In genomic region chr1:179293340-179294327, GRCh38 we compare ENCODE assay signal across 1 cellular context.
TF ChIP-seq lines count a peak whose summit lies in the region.

TSS of gene SOAT1 (plus strand) at chr1:179293797. CDS start at chr1:179302685, 8,888 bp downstream.

TF ChIP-seq in H1, 55 proteins besides CTCF, POLR2A, EP300 and RAD21 (continued from another document):
- TF ChIP-seq, protein P1, sequence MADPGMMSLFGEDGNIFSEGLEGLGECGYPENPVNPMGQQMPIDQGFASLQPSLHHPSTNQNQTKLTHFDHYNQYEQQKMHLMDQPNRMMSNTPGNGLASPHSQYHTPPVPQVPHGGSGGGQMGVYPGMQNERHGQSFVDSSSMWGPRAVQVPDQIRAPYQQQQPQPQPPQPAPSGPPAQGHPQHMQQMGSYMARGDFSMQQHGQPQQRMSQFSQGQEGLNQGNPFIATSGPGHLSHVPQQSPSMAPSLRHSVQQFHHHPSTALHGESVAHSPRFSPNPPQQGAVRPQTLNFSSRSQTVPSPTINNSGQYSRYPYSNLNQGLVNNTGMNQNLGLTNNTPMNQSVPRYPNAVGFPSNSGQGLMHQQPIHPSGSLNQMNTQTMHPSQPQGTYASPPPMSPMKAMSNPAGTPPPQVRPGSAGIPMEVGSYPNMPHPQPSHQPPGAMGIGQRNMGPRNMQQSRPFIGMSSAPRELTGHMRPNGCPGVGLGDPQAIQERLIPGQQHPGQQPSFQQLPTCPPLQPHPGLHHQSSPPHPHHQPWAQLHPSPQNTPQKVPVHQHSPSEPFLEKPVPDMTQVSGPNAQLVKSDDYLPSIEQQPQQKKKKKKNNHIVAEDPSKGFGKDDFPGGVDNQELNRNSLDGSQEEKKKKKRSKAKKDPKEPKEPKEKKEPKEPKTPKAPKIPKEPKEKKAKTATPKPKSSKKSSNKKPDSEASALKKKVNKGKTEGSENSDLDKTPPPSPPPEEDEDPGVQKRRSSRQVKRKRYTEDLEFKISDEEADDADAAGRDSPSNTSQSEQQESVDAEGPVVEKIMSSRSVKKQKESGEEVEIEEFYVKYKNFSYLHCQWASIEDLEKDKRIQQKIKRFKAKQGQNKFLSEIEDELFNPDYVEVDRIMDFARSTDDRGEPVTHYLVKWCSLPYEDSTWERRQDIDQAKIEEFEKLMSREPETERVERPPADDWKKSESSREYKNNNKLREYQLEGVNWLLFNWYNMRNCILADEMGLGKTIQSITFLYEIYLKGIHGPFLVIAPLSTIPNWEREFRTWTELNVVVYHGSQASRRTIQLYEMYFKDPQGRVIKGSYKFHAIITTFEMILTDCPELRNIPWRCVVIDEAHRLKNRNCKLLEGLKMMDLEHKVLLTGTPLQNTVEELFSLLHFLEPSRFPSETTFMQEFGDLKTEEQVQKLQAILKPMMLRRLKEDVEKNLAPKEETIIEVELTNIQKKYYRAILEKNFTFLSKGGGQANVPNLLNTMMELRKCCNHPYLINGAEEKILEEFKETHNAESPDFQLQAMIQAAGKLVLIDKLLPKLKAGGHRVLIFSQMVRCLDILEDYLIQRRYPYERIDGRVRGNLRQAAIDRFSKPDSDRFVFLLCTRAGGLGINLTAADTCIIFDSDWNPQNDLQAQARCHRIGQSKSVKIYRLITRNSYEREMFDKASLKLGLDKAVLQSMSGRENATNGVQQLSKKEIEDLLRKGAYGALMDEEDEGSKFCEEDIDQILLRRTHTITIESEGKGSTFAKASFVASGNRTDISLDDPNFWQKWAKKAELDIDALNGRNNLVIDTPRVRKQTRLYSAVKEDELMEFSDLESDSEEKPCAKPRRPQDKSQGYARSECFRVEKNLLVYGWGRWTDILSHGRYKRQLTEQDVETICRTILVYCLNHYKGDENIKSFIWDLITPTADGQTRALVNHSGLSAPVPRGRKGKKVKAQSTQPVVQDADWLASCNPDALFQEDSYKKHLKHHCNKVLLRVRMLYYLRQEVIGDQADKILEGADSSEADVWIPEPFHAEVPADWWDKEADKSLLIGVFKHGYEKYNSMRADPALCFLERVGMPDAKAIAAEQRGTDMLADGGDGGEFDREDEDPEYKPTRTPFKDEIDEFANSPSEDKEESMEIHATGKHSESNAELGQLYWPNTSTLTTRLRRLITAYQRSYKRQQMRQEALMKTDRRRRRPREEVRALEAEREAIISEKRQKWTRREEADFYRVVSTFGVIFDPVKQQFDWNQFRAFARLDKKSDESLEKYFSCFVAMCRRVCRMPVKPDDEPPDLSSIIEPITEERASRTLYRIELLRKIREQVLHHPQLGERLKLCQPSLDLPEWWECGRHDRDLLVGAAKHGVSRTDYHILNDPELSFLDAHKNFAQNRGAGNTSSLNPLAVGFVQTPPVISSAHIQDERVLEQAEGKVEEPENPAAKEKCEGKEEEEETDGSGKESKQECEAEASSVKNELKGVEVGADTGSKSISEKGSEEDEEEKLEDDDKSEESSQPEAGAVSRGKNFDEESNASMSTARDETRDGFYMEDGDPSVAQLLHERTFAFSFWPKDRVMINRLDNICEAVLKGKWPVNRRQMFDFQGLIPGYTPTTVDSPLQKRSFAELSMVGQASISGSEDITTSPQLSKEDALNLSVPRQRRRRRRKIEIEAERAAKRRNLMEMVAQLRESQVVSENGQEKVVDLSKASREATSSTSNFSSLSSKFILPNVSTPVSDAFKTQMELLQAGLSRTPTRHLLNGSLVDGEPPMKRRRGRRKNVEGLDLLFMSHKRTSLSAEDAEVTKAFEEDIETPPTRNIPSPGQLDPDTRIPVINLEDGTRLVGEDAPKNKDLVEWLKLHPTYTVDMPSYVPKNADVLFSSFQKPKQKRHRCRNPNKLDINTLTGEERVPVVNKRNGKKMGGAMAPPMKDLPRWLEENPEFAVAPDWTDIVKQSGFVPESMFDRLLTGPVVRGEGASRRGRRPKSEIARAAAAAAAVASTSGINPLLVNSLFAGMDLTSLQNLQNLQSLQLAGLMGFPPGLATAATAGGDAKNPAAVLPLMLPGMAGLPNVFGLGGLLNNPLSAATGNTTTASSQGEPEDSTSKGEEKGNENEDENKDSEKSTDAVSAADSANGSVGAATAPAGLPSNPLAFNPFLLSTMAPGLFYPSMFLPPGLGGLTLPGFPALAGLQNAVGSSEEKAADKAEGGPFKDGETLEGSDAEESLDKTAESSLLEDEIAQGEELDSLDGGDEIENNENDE (IDR thresholded peaks at IDR 0.05; ENCODE audit: insufficient replicate concordance, low read length) = no peak
- TF ChIP-seq ZNF274 (IDR thresholded peaks at IDR 0.05; ENCODE audit: borderline replicate concordance, extremely low read depth, low read length) (no peak), BRCA1 (IDR thresholded peaks at IDR 0.05; ENCODE audit: low read depth, low read length) (no peak), E2F6 (IDR thresholded peaks at IDR 0.05) (peak; percentile 88), EGR1 (IDR thresholded peaks at IDR 0.05; ENCODE audit: borderline replicate concordance, low read depth, low read length) (peak; percentile 32; the same call in 1 of the 2 replicates), POLR2AphosphoS5 (IDR thresholded peaks at IDR 0.05; ENCODE audit: low read depth, low read length) (peak; percentile 65), CTBP2 (IDR thresholded peaks at IDR 0.05; ENCODE audit: borderline replicate concordance, insufficient read depth, insufficient read length, low read length) (peak; percentile 39), KDM4A (IDR thresholded peaks at IDR 0.05; ENCODE audit: low read depth, low read length, severe bottlenecking) (peak; percentile 90), ATF3 (IDR thresholded peaks at IDR 0.05; ENCODE audit: insufficient read depth, low read depth, low read length) (no peak), SP1 (IDR thresholded peaks at IDR 0.05; ENCODE audit: low read depth, low read length) (peak; percentile 52; the same call in 1 of the 2 replicates), RBBP5 (IDR thresholded peaks at IDR 0.05; ENCODE audit: borderline replicate concordance, low read depth, low read length) (peak; percentile 65; the same call in 1 of the 2 replicates), SAP30 (IDR thresholded peaks at IDR 0.05; ENCODE audit: insufficient read depth, insufficient replicate concordance, low read length) (no peak), YY1 (IDR thresholded peaks at IDR 0.05; ENCODE audit: low read depth, low read length) (0 out of 2 replicates have a peak, but pooled peaks have one; percentile 26), SP4 (IDR thresholded peaks at IDR 0.05; ENCODE audit: low read length) (0 out of 2 replicates have a peak, but pooled peaks have one; percentile 48), KDM5A (IDR thresholded peaks at IDR 0.05; ENCODE audit: low read length) (no peak), CBX5 (IDR thresholded peaks at IDR 0.05; ENCODE audit: low read depth, low read length) (no peak), SIN3A (conservative IDR thresholded peaks at IDR 0.05 in 1 of 2, IDR thresholded peaks at IDR 0.05 in 1 of 2; ENCODE audit: low read depth in 1 of 2, low read length in 2 of 2) (0 out of 4 replicates have a peak, but pooled peaks have one; percentile 17 to 29), RNF2 (IDR thresholded peaks at IDR 0.05; ENCODE audit: borderline replicate concordance, low read depth, low read length, missing control alignments, poor library complexity, severe bottlenecking) (no peak)
